Comparison of ENCODE assay signal across 1 cellular context in the genomic region with DNA sequence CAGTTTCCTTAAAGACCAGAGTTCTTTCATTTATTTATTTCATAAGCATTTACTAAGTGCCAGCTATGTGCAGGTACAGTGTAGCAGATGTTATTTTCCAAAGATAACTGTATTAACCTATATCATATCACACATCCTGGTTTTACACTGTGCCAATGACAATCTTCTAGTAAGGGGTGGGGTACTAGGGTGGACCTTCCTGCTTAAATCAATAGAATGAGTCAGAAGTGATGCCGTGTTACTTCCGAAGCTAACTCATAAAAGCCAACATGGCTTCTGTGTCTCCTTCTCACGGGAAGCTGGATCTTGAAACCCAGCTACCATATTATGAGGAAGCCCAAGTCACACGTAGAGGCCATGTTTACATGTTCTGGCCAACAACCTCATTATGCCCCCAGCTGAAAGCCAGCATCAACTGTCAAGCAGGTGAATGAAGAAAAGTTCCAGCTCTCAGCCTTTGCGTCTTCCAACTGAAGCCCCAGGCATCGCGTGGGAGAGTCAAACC.
TF ChIP-seq lines count a peak whose summit lies in the region.

No MANE protein-coding gene starts in this region.

TF ChIP-seq in IMR-90, 13 proteins besides CTCF, POLR2A, EP300 and RAD21 (continued from another document):
- no peak for TF ChIP-seq RFX5 (IDR thresholded peaks at IDR 0.05; ENCODE audit: low read depth, low read length)
- TF ChIP-seq MAFK (IDR thresholded peaks at IDR 0.05; ENCODE audit: low read depth, low read length): no peak
- TF ChIP-seq CEBPB (IDR thresholded peaks at IDR 0.05; ENCODE audit: low read depth, low read length): no peak
- no peak for TF ChIP-seq FOS (IDR thresholded peaks at IDR 0.05; ENCODE audit: low read depth, low read length)
- TF ChIP-seq MXI1 (IDR thresholded peaks at IDR 0.05; ENCODE audit: borderline replicate concordance, low read depth, low read length): no peak
- no peak for TF ChIP-seq RCOR1 (IDR thresholded peaks at IDR 0.05; ENCODE audit: insufficient replicate concordance, low read length)
- no peak for TF ChIP-seq BHLHE40 (IDR thresholded peaks at IDR 0.05; ENCODE audit: low read depth, low read length)
